1 cellular context compared by ENCODE assay signal in the genomic region with DNA sequence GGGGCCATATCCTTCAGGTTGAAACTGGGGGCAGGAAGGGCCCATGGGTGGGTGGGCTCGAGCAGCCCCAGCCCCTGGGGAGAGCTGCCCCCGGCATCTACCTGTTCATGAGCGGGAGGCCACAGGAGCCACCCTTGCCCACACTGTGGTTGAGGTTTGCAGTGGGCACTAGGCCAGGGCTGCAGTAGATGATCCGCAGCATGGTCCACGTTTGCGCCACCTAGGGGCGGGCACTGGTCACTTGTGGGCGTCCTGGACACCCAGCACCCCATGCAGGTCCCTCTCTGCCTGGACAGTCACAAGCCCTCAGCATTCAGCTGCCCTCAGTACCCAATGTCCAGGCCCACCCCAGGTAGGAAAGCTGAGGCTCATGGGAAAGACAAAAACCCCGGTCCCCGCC.
TF ChIP-seq lines count a peak whose summit lies in the region.

No MANE protein-coding gene starts in this region.

TF ChIP-seq in HepG2, 621 proteins besides CTCF, POLR2A, EP300 and RAD21:
- TF ChIP-seq ZNF839 (CRISPR knock-in tag; IDR thresholded peaks at IDR 0.05; ENCODE audit: borderline replicate concordance) (no peak), GABPB1 (CRISPR knock-in tag; IDR thresholded peaks at IDR 0.05) (0 out of 2 replicates have a peak, but pooled peaks have one; percentile 21), XRCC5 (optimal IDR thresholded peaks at IDR 0.05; ENCODE audit: low read length) (peak; percentile 63), ZNF747 (CRISPR knock-in tag; IDR thresholded peaks at IDR 0.05; ENCODE audit: borderline replicate concordance) (no peak), HNRNPLL (IDR thresholded peaks at IDR 0.05; ENCODE audit: low read depth, low read length, poor library complexity, severe bottlenecking) (peak; percentile 25), POLR2G (IDR thresholded peaks at IDR 0.05; ENCODE audit: low read depth, low read length) (0 out of 2 replicates have a peak, but pooled peaks have one; percentile 16), HNRNPL (IDR thresholded peaks at IDR 0.05; ENCODE audit: low read depth, low read length) (peak; percentile 91), CBX5 (CRISPR knock-in tag; IDR thresholded peaks at IDR 0.05; ENCODE audit: borderline replicate concordance) (no peak), ZNF788 (CRISPR knock-in tag; IDR thresholded peaks at IDR 0.05; ENCODE audit: borderline replicate concordance) (peak; percentile 20; the same call in 1 of the 2 replicates), ZBTB38 (CRISPR knock-in tag; IDR thresholded peaks at IDR 0.05) (0 out of 2 replicates have a peak, but pooled peaks have one; percentile 30), ZNF530 (CRISPR knock-in tag; IDR thresholded peaks at IDR 0.05; ENCODE audit: low read depth) (no peak), STAG1 (CRISPR knock-in tag; IDR thresholded peaks at IDR 0.05) (peak; percentile 47), MYC (CRISPR knock-in tag; IDR thresholded peaks at IDR 0.05; ENCODE audit: borderline replicate concordance) (peak; percentile 42; the same call in 1 of the 2 replicates), HOXA3 (CRISPR knock-in tag; IDR thresholded peaks at IDR 0.05) (0 out of 2 replicates have a peak, but pooled peaks have one; percentile 13)
- TF ChIP-seq, protein P1, sequence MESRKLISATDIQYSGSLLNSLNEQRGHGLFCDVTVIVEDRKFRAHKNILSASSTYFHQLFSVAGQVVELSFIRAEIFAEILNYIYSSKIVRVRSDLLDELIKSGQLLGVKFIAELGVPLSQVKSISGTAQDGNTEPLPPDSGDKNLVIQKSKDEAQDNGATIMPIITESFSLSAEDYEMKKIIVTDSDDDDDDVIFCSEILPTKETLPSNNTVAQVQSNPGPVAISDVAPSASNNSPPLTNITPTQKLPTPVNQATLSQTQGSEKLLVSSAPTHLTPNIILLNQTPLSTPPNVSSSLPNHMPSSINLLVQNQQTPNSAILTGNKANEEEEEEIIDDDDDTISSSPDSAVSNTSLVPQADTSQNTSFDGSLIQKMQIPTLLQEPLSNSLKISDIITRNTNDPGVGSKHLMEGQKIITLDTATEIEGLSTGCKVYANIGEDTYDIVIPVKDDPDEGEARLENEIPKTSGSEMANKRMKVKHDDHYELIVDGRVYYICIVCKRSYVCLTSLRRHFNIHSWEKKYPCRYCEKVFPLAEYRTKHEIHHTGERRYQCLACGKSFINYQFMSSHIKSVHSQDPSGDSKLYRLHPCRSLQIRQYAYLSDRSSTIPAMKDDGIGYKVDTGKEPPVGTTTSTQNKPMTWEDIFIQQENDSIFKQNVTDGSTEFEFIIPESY (CRISPR knock-in tag; IDR thresholded peaks at IDR 0.05) = peak; percentile 46; the same call in 1 of the 2 replicates
- TF ChIP-seq, protein P2, sequence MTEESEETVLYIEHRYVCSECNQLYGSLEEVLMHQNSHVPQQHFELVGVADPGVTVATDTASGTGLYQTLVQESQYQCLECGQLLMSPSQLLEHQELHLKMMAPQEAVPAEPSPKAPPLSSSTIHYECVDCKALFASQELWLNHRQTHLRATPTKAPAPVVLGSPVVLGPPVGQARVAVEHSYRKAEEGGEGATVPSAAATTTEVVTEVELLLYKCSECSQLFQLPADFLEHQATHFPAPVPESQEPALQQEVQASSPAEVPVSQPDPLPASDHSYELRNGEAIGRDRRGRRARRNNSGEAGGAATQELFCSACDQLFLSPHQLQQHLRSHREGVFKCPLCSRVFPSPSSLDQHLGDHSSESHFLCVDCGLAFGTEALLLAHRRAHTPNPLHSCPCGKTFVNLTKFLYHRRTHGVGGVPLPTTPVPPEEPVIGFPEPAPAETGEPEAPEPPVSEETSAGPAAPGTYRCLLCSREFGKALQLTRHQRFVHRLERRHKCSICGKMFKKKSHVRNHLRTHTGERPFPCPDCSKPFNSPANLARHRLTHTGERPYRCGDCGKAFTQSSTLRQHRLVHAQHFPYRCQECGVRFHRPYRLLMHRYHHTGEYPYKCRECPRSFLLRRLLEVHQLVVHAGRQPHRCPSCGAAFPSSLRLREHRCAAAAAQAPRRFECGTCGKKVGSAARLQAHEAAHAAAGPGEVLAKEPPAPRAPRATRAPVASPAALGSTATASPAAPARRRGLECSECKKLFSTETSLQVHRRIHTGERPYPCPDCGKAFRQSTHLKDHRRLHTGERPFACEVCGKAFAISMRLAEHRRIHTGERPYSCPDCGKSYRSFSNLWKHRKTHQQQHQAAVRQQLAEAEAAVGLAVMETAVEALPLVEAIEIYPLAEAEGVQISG (CRISPR knock-in tag; IDR thresholded peaks at IDR 0.05) = peak; percentile 82
- TF ChIP-seq, protein P3, sequence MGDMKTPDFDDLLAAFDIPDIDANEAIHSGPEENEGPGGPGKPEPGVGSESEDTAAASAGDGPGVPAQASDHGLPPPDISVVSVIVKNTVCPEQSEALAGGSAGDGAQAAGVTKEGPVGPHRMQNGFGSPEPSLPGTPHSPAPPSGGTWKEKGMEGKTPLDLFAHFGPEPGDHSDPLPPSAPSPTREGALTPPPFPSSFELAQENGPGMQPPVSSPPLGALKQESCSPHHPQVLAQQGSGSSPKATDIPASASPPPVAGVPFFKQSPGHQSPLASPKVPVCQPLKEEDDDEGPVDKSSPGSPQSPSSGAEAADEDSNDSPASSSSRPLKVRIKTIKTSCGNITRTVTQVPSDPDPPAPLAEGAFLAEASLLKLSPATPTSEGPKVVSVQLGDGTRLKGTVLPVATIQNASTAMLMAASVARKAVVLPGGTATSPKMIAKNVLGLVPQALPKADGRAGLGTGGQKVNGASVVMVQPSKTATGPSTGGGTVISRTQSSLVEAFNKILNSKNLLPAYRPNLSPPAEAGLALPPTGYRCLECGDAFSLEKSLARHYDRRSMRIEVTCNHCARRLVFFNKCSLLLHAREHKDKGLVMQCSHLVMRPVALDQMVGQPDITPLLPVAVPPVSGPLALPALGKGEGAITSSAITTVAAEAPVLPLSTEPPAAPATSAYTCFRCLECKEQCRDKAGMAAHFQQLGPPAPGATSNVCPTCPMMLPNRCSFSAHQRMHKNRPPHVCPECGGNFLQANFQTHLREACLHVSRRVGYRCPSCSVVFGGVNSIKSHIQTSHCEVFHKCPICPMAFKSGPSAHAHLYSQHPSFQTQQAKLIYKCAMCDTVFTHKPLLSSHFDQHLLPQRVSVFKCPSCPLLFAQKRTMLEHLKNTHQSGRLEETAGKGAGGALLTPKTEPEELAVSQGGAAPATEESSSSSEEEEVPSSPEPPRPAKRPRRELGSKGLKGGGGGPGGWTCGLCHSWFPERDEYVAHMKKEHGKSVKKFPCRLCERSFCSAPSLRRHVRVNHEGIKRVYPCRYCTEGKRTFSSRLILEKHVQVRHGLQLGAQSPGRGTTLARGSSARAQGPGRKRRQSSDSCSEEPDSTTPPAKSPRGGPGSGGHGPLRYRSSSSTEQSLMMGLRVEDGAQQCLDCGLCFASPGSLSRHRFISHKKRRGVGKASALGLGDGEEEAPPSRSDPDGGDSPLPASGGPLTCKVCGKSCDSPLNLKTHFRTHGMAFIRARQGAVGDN (CRISPR knock-in tag; IDR thresholded peaks at IDR 0.05) = 0 out of 2 replicates have a peak, but pooled peaks have one; percentile 28
- TF ChIP-seq, protein P4, sequence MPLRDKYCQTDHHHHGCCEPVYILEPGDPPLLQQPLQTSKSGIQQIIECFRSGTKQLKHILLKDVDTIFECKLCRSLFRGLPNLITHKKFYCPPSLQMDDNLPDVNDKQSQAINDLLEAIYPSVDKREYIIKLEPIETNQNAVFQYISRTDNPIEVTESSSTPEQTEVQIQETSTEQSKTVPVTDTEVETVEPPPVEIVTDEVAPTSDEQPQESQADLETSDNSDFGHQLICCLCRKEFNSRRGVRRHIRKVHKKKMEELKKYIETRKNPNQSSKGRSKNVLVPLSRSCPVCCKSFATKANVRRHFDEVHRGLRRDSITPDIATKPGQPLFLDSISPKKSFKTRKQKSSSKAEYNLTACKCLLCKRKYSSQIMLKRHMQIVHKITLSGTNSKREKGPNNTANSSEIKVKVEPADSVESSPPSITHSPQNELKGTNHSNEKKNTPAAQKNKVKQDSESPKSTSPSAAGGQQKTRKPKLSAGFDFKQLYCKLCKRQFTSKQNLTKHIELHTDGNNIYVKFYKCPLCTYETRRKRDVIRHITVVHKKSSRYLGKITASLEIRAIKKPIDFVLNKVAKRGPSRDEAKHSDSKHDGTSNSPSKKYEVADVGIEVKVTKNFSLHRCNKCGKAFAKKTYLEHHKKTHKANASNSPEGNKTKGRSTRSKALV (CRISPR knock-in tag; IDR thresholded peaks at IDR 0.05) = no peak
